ENCODE assay signal across 30 cellular contexts in the genomic region with DNA sequence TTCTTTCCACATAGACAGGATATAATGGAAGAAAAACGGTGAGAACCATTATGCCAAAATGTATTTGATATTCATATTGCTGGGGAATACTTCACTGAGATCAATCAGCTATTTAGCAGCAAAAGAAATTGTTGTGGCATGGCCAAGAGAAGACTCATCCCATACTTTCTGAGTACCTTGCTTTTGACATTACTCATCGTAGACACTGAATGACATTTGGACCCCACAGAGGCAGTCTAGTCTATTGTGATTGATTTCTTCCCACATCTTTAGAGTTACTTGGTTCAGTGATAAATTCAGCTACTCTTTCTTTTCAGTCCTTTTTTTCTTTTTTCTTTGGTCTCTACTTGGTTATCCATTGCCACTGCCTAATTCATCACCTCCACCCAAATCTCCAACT. TPM values are rescaled to one million over a fixed set of nuclear protein-coding genes. Genes with fewer than 3 reads are reported as not detected.
DNase-seq lines count a peak whose midpoint lies in the region; ATAC-seq, FAIRE-seq and TF ChIP-seq lines count a peak whose summit lies in the region.
"Had no signal": no experiment of that assay in that cellular context is flagged by ENCODE, and none has a peak within 500 bp of the region (broad histone marks: within the 10 kb centered on the region; RNA-seq: fewer than 3 reads in every experiment).

No MANE protein-coding gene starts in this region.

- no peak overlapping the region for H3K27ac ChIP-seq in HepG2 (ENCODE audit: extremely low read length, insufficient read depth, low read length)
- H3K27ac ChIP-seq in right lobe of liver, result no peak overlapping the region
- H3K27ac ChIP-seq in parathyroid adenoma, result peak overlapping the region; percentile 16
- H3K27ac ChIP-seq: 22Rv1, neural progenitor cell, SK-N-MC had no signal

- intact Hi-C loops in HepG2 (cut with micrococcal nuclease; ENCODE audit: unreplicated experiment) (no loop called here), right lobe of liver (cut with DNase I) (no loop called here)

- no peak for TF ChIP-seq POLR2A in HepG2 (IDR thresholded peaks at IDR 0.05; ENCODE audit: insufficient read depth in 1 of 2, low read depth in 2 of 2, low read length in 2 of 2)
- TF ChIP-seq POLR2A in right lobe of liver (IDR thresholded peaks at IDR 0.05), result no peak

- WGBS in HepG2 (ENCODE audit: low lambda C conversion rate), result 93% methylated on average over 2 of the region's 2 CpGs
- 83% methylated on average over 2 of the region's 2 CpGs for WGBS in right lobe of liver (ENCODE audit: insufficient coverage, low coverage, low lambda C conversion rate, missing lambda C conversion rate)

- H3K36me3 Mint-ChIP-seq in type B pancreatic cell, result peaks cover 62% of the 10 kb centered on the region

- in situ Hi-C loops in HepG2 (cut with HindIII; ENCODE audit: extremely low pct_ligation_motif_present, low pct_unique_long_range_greater_than_20kb), result loop anchor here (10.0 kb wide), 1 partner anchor 216 kb away; no protein-coding TSS in a partner anchor

- peaks cover 7% of the 10 kb centered on the region for H3K79me2 ChIP-seq in HepG2 (ENCODE audit: insufficient read depth, low read length)
- no peaks in the 10 kb centered on the region for H3K79me2 ChIP-seq in parathyroid adenoma

- no peak for FAIRE-seq in HepG2 (lab: Jason Lieb, UNC)

- POLR2A ChIA-PET in HepG2 (lab: Yijun Ruan, JAX), result no interaction called here

- peaks cover 35 to 84% of the 10 kb centered on the region in 2 experiments for H3K36me3 ChIP-seq in HepG2 (replicated peaks in 1 of 2; ENCODE audit: control insufficient read depth in 1 of 2, insufficient read depth in 2 of 2, low read length in 2 of 2)
- H3K36me3 ChIP-seq in right lobe of liver, result peaks cover 0 to 83% (median 41%) of the 10 kb centered on the region in 4 donors
- H3K36me3 ChIP-seq in parathyroid adenoma (ENCODE audit: control insufficient read depth, insufficient read depth, low read length), result no peaks in the 10 kb centered on the region
- H3K36me3 ChIP-seq: neural progenitor cell had no signal

- no peak for DNase-seq in activated CD4-positive, CD25-positive, alpha-beta regulatory T cell (lab: John Stamatoyannopoulos, UW)
- DNase-seq in HepG2 (ENCODE audit: low spot score), result no peak
- no peak for DNase-seq in right lobe of liver
- DNase-seq in type B pancreatic cell (ENCODE audit: extremely low spot score, unreplicated experiment), result no peak
- DNase-seq in amygdala (lab: John Stamatoyannopoulos, UW), result no peak
- no peak for DNase-seq in hypothalamus (lab: John Stamatoyannopoulos, UW)
- DNase-seq: activated B cell treated with CpG ODN at 0.5 μM for 24 hours; activated CD4-positive, alpha-beta T cell treated with anti-CD3 and anti-CD28 coated beads, Interleukin-2, amount 50 U/mL, for 48 hours; aorta; C1 segment of cervical spinal cord; caudate nucleus; COR-L47; DMS79 treated with DMSO at 0.1 percent for 48 hours; effector memory CD8-positive, alpha-beta T cell; erythroblast; GDM1; islet precursor cell; NCI-H1417 treated with DMSO at 0.1 percent for 48 hours; NCI-H2081 treated with DMSO at 0.1 percent for 48 hours; NCI-H2227 treated with DMSO at 0.1 percent for 48 hours; NCI-H526 treated with DMSO at 0.1 percent for 48 hours; NK-92 treated with Interleukin-12 subunit alpha and Interleukin-12 subunit beta, amount 100 ng/mL, for 24 hours; stimulated activated CD4-positive, alpha-beta T cell treated with anti-CD3 and anti-CD28 coated beads, Interleukin-4, amount 100 ng/mL, for 24 hours; T-helper 1 cell had no signal

- H4K20me1 ChIP-seq in HepG2 (ENCODE audit: insufficient read depth, low read length), result no peaks in the 10 kb centered on the region

- H3K27me3 ChIP-seq in HepG2 (ENCODE audit: control insufficient read depth in 1 of 2, insufficient read depth in 2 of 2, low read length in 2 of 2) (no peaks in the 10 kb centered on the region), right lobe of liver (no peaks in the 10 kb centered on the region), parathyroid adenoma (ENCODE audit: control insufficient read depth, insufficient read depth, low read length) (no peaks in the 10 kb centered on the region)
- H3K27me3 ChIP-seq: neural progenitor cell had no signal

- no peak for TF ChIP-seq RAD21 in HepG2 (CRISPR knock-in tag; IDR thresholded peaks at IDR 0.05)

- H3K9ac ChIP-seq in HepG2 (ENCODE audit: insufficient read depth, low read depth, low read length) (no peak overlapping the region), parathyroid adenoma (no peak overlapping the region)
- H3K9ac ChIP-seq: neural progenitor cell had no signal

- no peaks in the 10 kb centered on the region for H3K4me1 ChIP-seq in HepG2 (ENCODE audit: insufficient read depth, low read length)
- H3K4me1 ChIP-seq in right lobe of liver, result no peaks in the 10 kb centered on the region
- H3K4me1 ChIP-seq in parathyroid adenoma, result peaks cover 26% of the 10 kb centered on the region
- H3K4me1 ChIP-seq: neural progenitor cell had no signal

- TF ChIP-seq EP300 in HepG2 (IDR thresholded peaks at IDR 0.05; ENCODE audit: low read depth in 2 of 2, low read length in 2 of 2) (no peak), HepG2 (CRISPR knock-in tag; IDR thresholded peaks at IDR 0.05; ENCODE audit: borderline replicate concordance) (no peak)

- H3K4me1 Mint-ChIP-seq in type B pancreatic cell (ENCODE audit: unreplicated experiment), result peaks cover 9% of the 10 kb centered on the region
- H3K4me1 Mint-ChIP-seq: activated B cell treated with CpG ODN at 0.5 μM for 24 hours, neural progenitor cell had no signal

- TF ChIP-seq CTCF in HepG2 (CRISPR knock-in tag; IDR thresholded peaks at IDR 0.05) (no peak), right lobe of liver (IDR thresholded peaks at IDR 0.05) (no peak), parathyroid adenoma (IDR thresholded peaks at IDR 0.05) (no peak), type B pancreatic cell (conservative IDR thresholded peaks at IDR 0.05) (no peak)

- H3K4me3 Mint-ChIP-seq in type B pancreatic cell, result no peak overlapping the region
- H3K4me3 Mint-ChIP-seq: activated B cell treated with CpG ODN at 0.5 μM for 24 hours; effector memory CD8-positive, alpha-beta T cell; neural progenitor cell had no signal

- CTCF ChIA-PET in HepG2 (lab: Yijun Ruan, JAX; ENCODE audit: low intra/inter-chr PET ratio, low total read pairs), result no interaction called here

- no TSS peak for BruUV-seq in HepG2 (replicated peaks; lab: Mats Ljungman, UMichigan)

- no peak overlapping the region for H3K4me2 ChIP-seq in HepG2 (ENCODE audit: low read depth, low read length)
- H3K4me2 ChIP-seq in parathyroid adenoma (ENCODE audit: low read length), result no peak overlapping the region
- H3K4me2 ChIP-seq: neural progenitor cell had no signal

- H3K9me3 Mint-ChIP-seq in type B pancreatic cell, result no peaks in the 10 kb centered on the region
- H3K9me3 Mint-ChIP-seq: activated B cell treated with CpG ODN at 0.5 μM for 24 hours; effector memory CD8-positive, alpha-beta T cell; neural progenitor cell had no signal

- peak; percentile 76 to 86 for ATAC-seq in activated CD4-positive, CD25-positive, alpha-beta regulatory T cell treated with anti-CD3 and anti-CD28 coated beads, Interleukin-2, amount 50 U/mL, for 24 hours
- no peak for ATAC-seq in HepG2
- ATAC-seq in right lobe of liver, result no peak
- ATAC-seq: effector memory CD8-positive, alpha-beta T cell; sciatic nerve had no signal

- H3K9me3 ChIP-seq in HepG2 (ENCODE audit: low read length) (no peaks in the 10 kb centered on the region), right lobe of liver (no peaks in the 10 kb centered on the region), parathyroid adenoma (ENCODE audit: control insufficient read depth, low read length) (no peaks in the 10 kb centered on the region)

- peak overlapping the region; percentile 37 for H3K27ac Mint-ChIP-seq in type B pancreatic cell
- H3K27ac Mint-ChIP-seq: activated B cell treated with CpG ODN at 0.5 μM for 24 hours; effector memory CD8-positive, alpha-beta T cell; neural progenitor cell had no signal

- H2AFZ ChIP-seq in HepG2 (ENCODE audit: low read length) (no peak overlapping the region), parathyroid adenoma (no peak overlapping the region)
- H2AFZ ChIP-seq: neural progenitor cell had no signal

- no peaks in the 10 kb centered on the region for H3K27me3 Mint-ChIP-seq in type B pancreatic cell
- H3K27me3 Mint-ChIP-seq: activated B cell treated with CpG ODN at 0.5 μM for 24 hours; effector memory CD8-positive, alpha-beta T cell had no signal

- no peak overlapping the region for H3K4me3 ChIP-seq in HepG2 (replicated peaks in 1 of 3; ENCODE audit: insufficient read depth in 1 of 3, low read depth in 2 of 3, low read length in 3 of 3)
- no peak overlapping the region for H3K4me3 ChIP-seq in right lobe of liver
- no peak overlapping the region for H3K4me3 ChIP-seq in parathyroid adenoma (ENCODE audit: low read depth, low read length)
- H3K4me3 ChIP-seq: neural progenitor cell, SK-N-MC had no signal

TF ChIP-seq in HepG2, 621 proteins besides CTCF, POLR2A, EP300 and RAD21 (continues in another document):
- TF ChIP-seq MBD4 (IDR thresholded peaks at IDR 0.05; ENCODE audit: borderline replicate concordance, low read length) (0 out of 2 replicates have a peak, but pooled peaks have one; percentile 44), HNRNPH1 (optimal IDR thresholded peaks at IDR 0.05; ENCODE audit: low read depth, low read length) (no peak)

RNA-seq across cellular contexts. Expression of gene ATP1B1, which starts 22.1 kb away (rescaled TPM):
- 89.8 and 135 TPM in 2 replicates for total RNA-seq in HepG2 (2016; rRNA removed; fragmentation: Illumina TruSeq; extraction: Trizol)
- total RNA-seq in HepG2 (2016; cell fraction: cytosol; rRNA removed; fragmentation: Illumina TruSeq; extraction: Trizol; ENCODE audit: low read depth), result 15.3 and 17.7 TPM in 2 replicates
- 83.4 and 139 TPM in 2 replicates for total RNA-seq in HepG2 (2016; cell fraction: insoluble cytoplasmic fraction; rRNA removed; fragmentation: Illumina TruSeq; extraction: Trizol)
- 47.8 and 51.7 TPM in 2 replicates for total RNA-seq in HepG2 (2016; cell fraction: membrane; rRNA removed; fragmentation: Illumina TruSeq; extraction: Trizol)
- 170 and 186 TPM in 2 replicates for total RNA-seq in HepG2 (2016; cell fraction: nucleus; rRNA removed; fragmentation: Illumina TruSeq; extraction: Trizol)
- polyA plus RNA-seq in HepG2 (2011; rRNA removed), result 134 TPM in 2 replicates
- polyA plus RNA-seq in HepG2 (2011; cell fraction: cytosol; rRNA removed), result 63.8 and 107 TPM in 2 replicates
- polyA plus RNA-seq in HepG2 (2011; cell fraction: nucleus; rRNA removed), result 45.7 and 54.4 TPM in 2 replicates
- 194 and 216 TPM in 2 replicates for polyA plus RNA-seq in HepG2 (2012)
- polyA plus RNA-seq in HepG2 (2016; cell fraction: cytosol; fragmentation: Illumina TruSeq; extraction: Trizol; ENCODE audit: low read depth), result 12.7 and 13.7 TPM in 2 replicates
- 116 and 118 TPM in 2 replicates for polyA plus RNA-seq in HepG2 (2016; cell fraction: insoluble cytoplasmic fraction; fragmentation: Illumina TruSeq; extraction: Trizol; ENCODE audit: low read depth)
- polyA plus RNA-seq in HepG2 (2016; cell fraction: membrane; fragmentation: Illumina TruSeq; extraction: Trizol; ENCODE audit: low read depth), result 31.8 and 33.5 TPM in 2 replicates
- polyA plus RNA-seq in HepG2 (2016; cell fraction: nucleus; fragmentation: Illumina TruSeq; extraction: Trizol; ENCODE audit: insufficient read depth, low read depth), result 298 and 311 TPM in 2 replicates
- polyA minus RNA-seq in HepG2 (2011; rRNA and poly(A)+ RNA removed; ENCODE audit: low replicate concordance), result 26.2 and 55.9 TPM in 2 replicates
- 118 and 143 TPM in 2 replicates for polyA minus RNA-seq in HepG2 (2011; cell fraction: cytosol; rRNA and poly(A)+ RNA removed)
- 93.7 and 117 TPM in 2 replicates for polyA minus RNA-seq in HepG2 (2011; cell fraction: nucleus; rRNA and poly(A)+ RNA removed)
- total RNA-seq in right lobe of liver, result 10 to 100 TPM; 69.6 to 99.5 (median 78.5) TPM
- total RNA-seq in type B pancreatic cell (ENCODE audit: low replicate concordance), result 237 and 306 TPM in 2 replicates

Comparison
In these comparisons a context has a peak if more than half of its experiments do, and no peak if none do; other contexts are left out.
1. ATAC-seq: peak in activated CD4-positive, CD25-positive, alpha-beta regulatory T cell treated with anti-CD3 and anti-CD28 coated beads, Interleukin-2, amount 50 U/mL, for 24 hours (2 of 2); none in HepG2 (single experiment) and right lobe of liver (0 of 4).